Comparison of ENCODE assay signal across 8 cellular contexts in the genomic region with DNA sequence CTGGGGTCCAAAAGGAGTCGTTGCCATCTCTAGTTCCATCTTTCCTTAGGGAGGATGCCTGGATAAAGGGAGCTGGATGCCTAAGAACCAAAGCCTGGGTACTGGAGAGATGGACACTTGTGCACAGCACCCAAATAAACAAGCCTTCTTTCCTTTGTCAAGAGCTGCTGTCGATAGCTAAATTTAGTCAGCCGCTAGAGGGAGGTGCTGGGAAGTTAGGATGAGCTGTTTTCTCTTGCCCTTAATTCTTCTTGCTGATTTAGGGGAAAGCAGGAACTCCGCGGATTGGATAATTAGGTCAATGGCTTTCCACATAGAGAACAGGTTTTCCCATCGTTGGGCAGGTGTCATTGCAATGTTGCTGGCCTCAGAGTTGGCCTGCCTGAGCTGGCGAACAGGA. TPM values are rescaled to one million over a fixed set of nuclear protein-coding genes. Genes with fewer than 3 reads are reported as not detected.
DNase-seq lines count a peak whose midpoint lies in the region; ATAC-seq, FAIRE-seq and TF ChIP-seq lines count a peak whose summit lies in the region.

No MANE protein-coding gene starts in this region.

- no peak for TF ChIP-seq EP300 in K562 (IDR thresholded peaks at IDR 0.05; ENCODE audit: low read length)

- H2AFZ ChIP-seq in K562 (ENCODE audit: low read depth, low read length) = no peak overlapping the region

- ATAC-seq in K562 (peak; percentile 67), GM18520 (IDR thresholded peaks at IDR 0.05; ENCODE audit: unreplicated experiment) (no peak)

- in situ Hi-C loops in K562 (cut with MboI) = loop anchor here (25.0 kb wide), 1 partner anchor 476 kb away; no protein-coding TSS in a partner anchor

- H3K27ac ChIP-seq in K562 (ENCODE audit: extremely low read depth, low read depth, low read length) (no peak overlapping the region), liver (ENCODE audit: low read depth in 1 of 2, low read length in 2 of 2) (no peak overlapping the region)

- no peaks in the 10 kb centered on the region for H3K9me1 ChIP-seq in K562 (ENCODE audit: control insufficient read depth, insufficient read depth, low read length)

- no peak overlapping the region for H3K4me3 ChIP-seq in K562
- H3K4me3 ChIP-seq in liver (ENCODE audit: low read depth in 1 of 3, low read length in 3 of 3) = no peak overlapping the region

- peak; percentile 69 for FAIRE-seq in K562 (lab: Jason Lieb, UNC)

- H3K4me1 ChIP-seq in K562 (replicated peaks in 1 of 2; ENCODE audit: control insufficient read depth in 2 of 2, insufficient read depth in 2 of 2, low read length in 2 of 2) (no peaks in the 10 kb centered on the region), liver (ENCODE audit: control insufficient read depth in 4 of 4, insufficient read depth in 4 of 4, low read length in 3 of 4) (no peaks in the 10 kb centered on the region)

- no peak for TF ChIP-seq POLR2A in K562 (conservative IDR thresholded peaks at IDR 0.05)

- no peak overlapping the region for H3K9ac ChIP-seq in K562 (ENCODE audit: insufficient read depth in 1 of 2, low read depth in 2 of 2, low read length in 2 of 2)
- no peak overlapping the region for H3K9ac ChIP-seq in liver (ENCODE audit: low read depth in 1 of 2, low read length in 2 of 2)

- TF ChIP-seq CTCF in K562 (IDR thresholded peaks at IDR 0.05 in 2 of 3, conservative IDR thresholded peaks at IDR 0.05 in 1 of 3; ENCODE audit: insufficient read depth in 2 of 3, low read depth in 1 of 3, low read length in 3 of 3) (peak; percentile 41 to 55 (median 53)), liver (IDR thresholded peaks at IDR 0.05; ENCODE audit: low read depth, low read length, missing input control) (peak; percentile 38)

- peak; percentile 20 for DNase-seq in activated CD4-positive, alpha-beta T cell treated with anti-CD3 and anti-CD28 coated beads for 48 hours
- DNase-seq in activated CD4-positive, alpha-beta T cell treated with anti-CD3 and anti-CD28 coated beads, Interleukin-2, amount 50 U/mL, for 4 hours = no peak
- DNase-seq in NCI-H1105 treated with DMSO at 0.1 percent for 48 hours (lab: John Stamatoyannopoulos, UW) = peak; percentile 57
- peak in 2 of 4 experiments; percentile 6 to 38 for DNase-seq in K562 (ENCODE audit: extremely low read depth in 1 of 4, low spot score in 3 of 4)
- no peak for DNase-seq in activated CD4-positive, CD25-positive, alpha-beta regulatory T cell treated with anti-CD3 and anti-CD28 coated beads, Interleukin-2, amount 50 U/mL, for 72 hours
- no peak for DNase-seq in GDM1 (lab: John Stamatoyannopoulos, UW)

- no peaks in the 10 kb centered on the region for H3K36me3 ChIP-seq in K562 (ENCODE audit: control insufficient read depth, insufficient read depth, low read length)
- no peaks in the 10 kb centered on the region for H3K36me3 ChIP-seq in liver (ENCODE audit: control insufficient read depth in 4 of 4, insufficient read depth in 3 of 4, low read depth in 1 of 4, low read length in 3 of 4)

- no peaks in the 10 kb centered on the region; the same call in 1 of the 2 replicates for H4K20me1 ChIP-seq in K562 (replicated peaks; ENCODE audit: control insufficient read depth, insufficient read depth, low read length)

- no peak overlapping the region for H3K4me2 ChIP-seq in K562 (ENCODE audit: insufficient read depth, low read length)

- no peaks in the 10 kb centered on the region for H3K9me3 ChIP-seq in K562 (replicated peaks; ENCODE audit: control insufficient read depth, insufficient read depth, low read depth, low read length)
- no peaks in the 10 kb centered on the region for H3K9me3 ChIP-seq in liver (ENCODE audit: control insufficient read depth in 4 of 4, low read length in 3 of 4)

- CTCF ChIA-PET in K562 (lab: Yijun Ruan, JAX; ENCODE audit: low intra/inter-chr PET ratio) = interaction anchor here (0.7 kb wide), 1 partner anchor 166 kb away, joined by 3 read pairs; no protein-coding TSS in a partner anchor

- TF ChIP-seq RAD21 in K562 (CRISPR knock-in tag; conservative IDR thresholded peaks at IDR 0.05 in 1 of 2, IDR thresholded peaks at IDR 0.05 in 1 of 2) = peak in 1 of 2 experiments; percentile 32; a peak in 2 of 4 replicates
- peak; percentile 61 to 70 for TF ChIP-seq RAD21 in liver (IDR thresholded peaks at IDR 0.05)

- no TSS peak for BruUV-seq in K562 (replicated peaks; lab: Mats Ljungman, UMichigan)

- intact Hi-C loops in K562 (cut with micrococcal nuclease) = no loop called here

- POLR2A ChIA-PET in K562 (lab: Yijun Ruan, JAX) = no interaction called here

- H3K27me3 ChIP-seq in K562 (ENCODE audit: control insufficient read depth in 2 of 2, insufficient read depth in 2 of 2, low read length in 2 of 2) (no peaks in the 10 kb centered on the region), liver (ENCODE audit: control insufficient read depth in 4 of 4, insufficient read depth in 4 of 4, low read length in 3 of 4) (no peaks in the 10 kb centered on the region)

- H3K79me2 ChIP-seq in K562 (ENCODE audit: control insufficient read depth, insufficient read depth, low read length) = no peaks in the 10 kb centered on the region

- WGBS in K562 (ENCODE audit: insufficient coverage, low coverage, missing lambda C conversion rate) = 0% methylated on average over 7 of the region's 7 CpGs
- 23% methylated on average over 7 of the region's 7 CpGs for WGBS in liver

TF ChIP-seq in K562, 482 proteins besides CTCF, POLR2A, EP300 and RAD21:
- TF ChIP-seq ZNF311 (CRISPR knock-in tag; IDR thresholded peaks at IDR 0.05) (no peak), MAFK (IDR thresholded peaks at IDR 0.05; ENCODE audit: low read length) (0 out of 2 replicates have a peak, but pooled peaks have one; percentile 8)
TF ChIP-seq in K562: peak in this region for 1.

TF ChIP-seq in liver, 16 proteins besides CTCF, POLR2A, EP300 and RAD21 (continues in another document):
- no peak for TF ChIP-seq YY1 (IDR thresholded peaks at IDR 0.05)
- TF ChIP-seq, protein P1, sequence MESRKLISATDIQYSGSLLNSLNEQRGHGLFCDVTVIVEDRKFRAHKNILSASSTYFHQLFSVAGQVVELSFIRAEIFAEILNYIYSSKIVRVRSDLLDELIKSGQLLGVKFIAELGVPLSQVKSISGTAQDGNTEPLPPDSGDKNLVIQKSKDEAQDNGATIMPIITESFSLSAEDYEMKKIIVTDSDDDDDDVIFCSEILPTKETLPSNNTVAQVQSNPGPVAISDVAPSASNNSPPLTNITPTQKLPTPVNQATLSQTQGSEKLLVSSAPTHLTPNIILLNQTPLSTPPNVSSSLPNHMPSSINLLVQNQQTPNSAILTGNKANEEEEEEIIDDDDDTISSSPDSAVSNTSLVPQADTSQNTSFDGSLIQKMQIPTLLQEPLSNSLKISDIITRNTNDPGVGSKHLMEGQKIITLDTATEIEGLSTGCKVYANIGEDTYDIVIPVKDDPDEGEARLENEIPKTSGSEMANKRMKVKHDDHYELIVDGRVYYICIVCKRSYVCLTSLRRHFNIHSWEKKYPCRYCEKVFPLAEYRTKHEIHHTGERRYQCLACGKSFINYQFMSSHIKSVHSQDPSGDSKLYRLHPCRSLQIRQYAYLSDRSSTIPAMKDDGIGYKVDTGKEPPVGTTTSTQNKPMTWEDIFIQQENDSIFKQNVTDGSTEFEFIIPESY (IDR thresholded peaks at IDR 0.05) = no peak
- no peak for TF ChIP-seq NR2F2 (IDR thresholded peaks at IDR 0.05)
- TF ChIP-seq GABPA (IDR thresholded peaks at IDR 0.05 in 1 of 2, conservative IDR thresholded peaks at IDR 0.05 in 1 of 2) = no peak
- TF ChIP-seq HNF4A (conservative IDR thresholded peaks at IDR 0.05) = no peak
- TF ChIP-seq EGR1 (IDR thresholded peaks at IDR 0.05; ENCODE audit: low read depth in 2 of 2) = no peak

RNA-seq across cellular contexts. Expression of a gene that starts 30.9 kb away (rescaled TPM):
- total RNA-seq in K562 (2011; cell fraction: chromatin; rRNA removed; ENCODE audit: low replicate concordance) = not detected in 2 replicates
- total RNA-seq in K562 (2011; cell fraction: nucleolus; rRNA removed) = not detected in 2 replicates
- not detected in 2 replicates for total RNA-seq in K562 (2011; cell fraction: nucleoplasm; rRNA removed)
- total RNA-seq in K562 (2014; rRNA removed) (not detected in 2 replicates), K562 (2014; rRNA removed; fragmentation: Illumina TruSeq; extraction: Trizol) (not detected in 2 replicates), K562 (2015; rRNA removed; fragmentation: Illumina TruSeq; extraction: Trizol) (not detected in 2 replicates), K562 (2021) (not detected in 2 replicates), liver (not detected)
- polyA plus RNA-seq in K562 (2011; rRNA removed) (not detected in 2 replicates), K562 (2014; fragmentation: Illumina TruSeq; extraction: Trizol) (not detected in 2 replicates), K562 (2014; fragmentation: Nextera tagmentation; extraction: Ambion mirVana) (not detected), K562 (2014; rRNA removed) (not detected in 2 replicates), liver (not detected)
- not detected in 2 replicates for polyA plus RNA-seq in K562 (2011; cell fraction: cytosol; rRNA removed)
- not detected in 2 replicates for polyA plus RNA-seq in K562 (2011; cell fraction: nucleus; rRNA removed)
- not detected in 2 replicates for polyA plus RNA-seq in K562 (2012)
- not detected in 2 replicates for polyA minus RNA-seq in K562 (2011; rRNA and poly(A)+ RNA removed)
- not detected in 2 replicates for polyA minus RNA-seq in K562 (2011; cell fraction: cytosol; rRNA and poly(A)+ RNA removed)
- not detected in 2 replicates for polyA minus RNA-seq in K562 (2011; cell fraction: nucleus; rRNA and poly(A)+ RNA removed)

RNA-seq across cellular contexts. Expression of a gene that starts 34.5 kb away (rescaled TPM):
- total RNA-seq in K562 (2011; cell fraction: chromatin; rRNA removed; ENCODE audit: low replicate concordance) = not detected in 2 replicates
- not detected in 2 replicates for total RNA-seq in K562 (2011; cell fraction: nucleolus; rRNA removed)
- not detected in 2 replicates for total RNA-seq in K562 (2011; cell fraction: nucleoplasm; rRNA removed)
- total RNA-seq in K562 (2014; rRNA removed) (0.05 and 0.08 TPM in 2 replicates), K562 (2014; rRNA removed; fragmentation: Illumina TruSeq; extraction: Trizol) (0.44 and 0.67 TPM in 2 replicates), K562 (2015; rRNA removed; fragmentation: Illumina TruSeq; extraction: Trizol) (0.30 and 0.33 TPM in 2 replicates), K562 (2021) (0.47 and 1.4 TPM in 2 replicates), liver (not detected)
- polyA plus RNA-seq in K562 (2011; rRNA removed) (0.03 TPM in 1 of 2 replicates, not detected in the other), K562 (2014; fragmentation: Illumina TruSeq; extraction: Trizol) (0.54 and 0.72 TPM in 2 replicates), K562 (2014; fragmentation: Nextera tagmentation; extraction: Ambion mirVana) (1 to 10 TPM in 1 of 2 experiments, under 1 TPM in 1; 0.83 to 1.0 TPM), K562 (2014; rRNA removed) (0.20 and 0.24 TPM in 2 replicates), liver (under 1 TPM in 1 of 2 donors, not detected in 1; 0.05 TPM)
- polyA plus RNA-seq in K562 (2011; cell fraction: cytosol; rRNA removed) = 0.04 TPM in 1 of 2 replicates, not detected in the other
- not detected in 2 replicates for polyA plus RNA-seq in K562 (2011; cell fraction: nucleus; rRNA removed)
- 0.39 and 0.69 TPM in 2 replicates for polyA plus RNA-seq in K562 (2012)
- polyA minus RNA-seq in K562 (2011; rRNA and poly(A)+ RNA removed) = not detected in 2 replicates
- polyA minus RNA-seq in K562 (2011; cell fraction: cytosol; rRNA and poly(A)+ RNA removed) = not detected in 2 replicates
- not detected in 2 replicates for polyA minus RNA-seq in K562 (2011; cell fraction: nucleus; rRNA and poly(A)+ RNA removed)

Comparison
In these comparisons a context has a peak if more than half of its experiments do, and no peak if none do; other contexts are left out.
1. DNase-seq: peak in activated CD4-positive, alpha-beta T cell treated with anti-CD3 and anti-CD28 coated beads for 48 hours (single experiment) and NCI-H1105 treated with DMSO at 0.1 percent for 48 hours (single experiment); none in activated CD4-positive, alpha-beta T cell treated with anti-CD3 and anti-CD28 coated beads, Interleukin-2, amount 50 U/mL, for 4 hours (0 of 2), activated CD4-positive, CD25-positive, alpha-beta regulatory T cell treated with anti-CD3 and anti-CD28 coated beads, Interleukin-2, amount 50 U/mL, for 72 hours (single experiment) and GDM1 (single experiment).